Comparison of ENCODE assay signal across 1 cellular context in genomic region chr13:24894277-24894971, GRCh38.
TF ChIP-seq lines count a peak whose summit lies in the region.

No MANE protein-coding gene starts in this region.

TF ChIP-seq in H1, 55 proteins besides CTCF, POLR2A, EP300 and RAD21 (continued from another document):
- no peak for TF ChIP-seq USF2 (IDR thresholded peaks at IDR 0.05; ENCODE audit: low read length)
- TF ChIP-seq MAX (IDR thresholded peaks at IDR 0.05): no peak
- no peak for TF ChIP-seq EZH2 (IDR thresholded peaks at IDR 0.05; ENCODE audit: low read depth, low read length, severe bottlenecking)
- TF ChIP-seq JUND (IDR thresholded peaks at IDR 0.05; ENCODE audit: low read length): no peak
- no peak for TF ChIP-seq BACH1 (IDR thresholded peaks at IDR 0.05; ENCODE audit: low read length)
- no peak for TF ChIP-seq CTBP2 (IDR thresholded peaks at IDR 0.05; ENCODE audit: borderline replicate concordance, insufficient read depth, insufficient read length, low read length)
- TF ChIP-seq SP2 (IDR thresholded peaks at IDR 0.05; ENCODE audit: low read length): no peak
- no peak for TF ChIP-seq EGR1 (IDR thresholded peaks at IDR 0.05; ENCODE audit: borderline replicate concordance, low read depth, low read length)
- TF ChIP-seq ATF2 (IDR thresholded peaks at IDR 0.05; ENCODE audit: low read length): no peak
